In genomic region chr14:73771848-73772705, GRCh38 we compare ENCODE assay signal across 1 cellular context.
TF ChIP-seq lines count a peak whose summit lies in the region.

No MANE protein-coding gene starts in this region.

TF ChIP-seq in HepG2, 621 proteins besides CTCF, POLR2A, EP300 and RAD21 (continued from another document and continues in another):
- TF ChIP-seq PATZ1 (CRISPR knock-in tag; IDR thresholded peaks at IDR 0.05) = peak; percentile 98
- peak; percentile 98 for TF ChIP-seq SALL1 (CRISPR knock-in tag; IDR thresholded peaks at IDR 0.05)
- TF ChIP-seq USF2 (IDR thresholded peaks at IDR 0.05; ENCODE audit: low read depth, low read length) = peak; percentile 89
- TF ChIP-seq USF2 (CRISPR knock-in tag; IDR thresholded peaks at IDR 0.05; ENCODE audit: borderline replicate concordance) = peak; percentile 86; the same call in 1 of the 2 replicates
- TF ChIP-seq ZNF615 (CRISPR knock-in tag; IDR thresholded peaks at IDR 0.05; ENCODE audit: borderline replicate concordance) = no peak
- TF ChIP-seq DRAP1 (CRISPR knock-in tag; IDR thresholded peaks at IDR 0.05) = no peak; the same call in 1 of the 2 replicates
- peak; percentile 73; the same call in 1 of the 2 replicates for TF ChIP-seq KAT7 (CRISPR knock-in tag; IDR thresholded peaks at IDR 0.05; ENCODE audit: borderline replicate concordance)
- no peak for TF ChIP-seq JUNB (CRISPR knock-in tag; IDR thresholded peaks at IDR 0.05; ENCODE audit: borderline replicate concordance)
- TF ChIP-seq ELF1 (CRISPR knock-in tag; IDR thresholded peaks at IDR 0.05) = no peak; the same call in none of the 2 replicates
- TF ChIP-seq AHDC1 (CRISPR knock-in tag; IDR thresholded peaks at IDR 0.05; ENCODE audit: borderline replicate concordance) = 0 out of 2 replicates have a peak, but pooled peaks have one; percentile 38
- TF ChIP-seq MAF1 (CRISPR knock-in tag; IDR thresholded peaks at IDR 0.05; ENCODE audit: borderline replicate concordance) = peak; percentile 69; the same call in 1 of the 2 replicates
- peak; percentile 31; the same call in 1 of the 2 replicates for TF ChIP-seq ZNF136 (CRISPR knock-in tag; IDR thresholded peaks at IDR 0.05; ENCODE audit: low read depth)
- peak; percentile 71 for TF ChIP-seq ZNF614 (CRISPR knock-in tag; IDR thresholded peaks at IDR 0.05; ENCODE audit: borderline replicate concordance)
- no peak for TF ChIP-seq ZNF432 (CRISPR knock-in tag; IDR thresholded peaks at IDR 0.05; ENCODE audit: borderline replicate concordance)
- no peak for TF ChIP-seq PRMT3 (CRISPR knock-in tag; IDR thresholded peaks at IDR 0.05; ENCODE audit: borderline replicate concordance, low read depth)
- TF ChIP-seq MIXL1 (CRISPR knock-in tag; IDR thresholded peaks at IDR 0.05) = peak; percentile 78
- peak; percentile 62; the same call in 1 of the 2 replicates for TF ChIP-seq ZBTB38 (CRISPR knock-in tag; IDR thresholded peaks at IDR 0.05)
- peak; percentile 86 for TF ChIP-seq ZMYM4 (CRISPR knock-in tag; IDR thresholded peaks at IDR 0.05)
- peak; percentile 75 for TF ChIP-seq NR2C2 (CRISPR knock-in tag; IDR thresholded peaks at IDR 0.05; ENCODE audit: borderline replicate concordance)
- peak; percentile 69 for TF ChIP-seq RERE (CRISPR knock-in tag; IDR thresholded peaks at IDR 0.05; ENCODE audit: low read depth)
- TF ChIP-seq KDM6A (CRISPR knock-in tag; IDR thresholded peaks at IDR 0.05; ENCODE audit: low read depth) = peak; percentile 79
- peak; percentile 74; the same call in 1 of the 2 replicates for TF ChIP-seq FOXK1 (CRISPR knock-in tag; IDR thresholded peaks at IDR 0.05; ENCODE audit: borderline replicate concordance, low read depth)
- TF ChIP-seq MTF2 (CRISPR knock-in tag; IDR thresholded peaks at IDR 0.05; ENCODE audit: borderline replicate concordance) = no peak
- TF ChIP-seq KDM1A (CRISPR knock-in tag; IDR thresholded peaks at IDR 0.05) = no peak
- TF ChIP-seq ZBTB46 (CRISPR knock-in tag; IDR thresholded peaks at IDR 0.05; ENCODE audit: borderline replicate concordance) = no peak
- TF ChIP-seq FOXC1 (CRISPR knock-in tag; IDR thresholded peaks at IDR 0.05; ENCODE audit: borderline replicate concordance) = peak; percentile 98
- TF ChIP-seq SAFB2 (CRISPR knock-in tag; IDR thresholded peaks at IDR 0.05; ENCODE audit: borderline replicate concordance, low read depth) = no peak; the same call in 1 of the 2 replicates
- peak; percentile 72; the same call in 1 of the 2 replicates for TF ChIP-seq ZNF691 (CRISPR knock-in tag; IDR thresholded peaks at IDR 0.05; ENCODE audit: borderline replicate concordance, low read depth)
- TF ChIP-seq SIX4 (CRISPR knock-in tag; IDR thresholded peaks at IDR 0.05) = peak; percentile 77; the same call in 1 of the 2 replicates
- TF ChIP-seq ZEB1 (IDR thresholded peaks at IDR 0.05; ENCODE audit: insufficient replicate concordance, low read depth) = peak; percentile 68
- TF ChIP-seq RFX5 (IDR thresholded peaks at IDR 0.05; ENCODE audit: low read depth, low read length) = no peak
- TF ChIP-seq NPAS2 (CRISPR knock-in tag; IDR thresholded peaks at IDR 0.05; ENCODE audit: borderline replicate concordance) = no peak
- peak; percentile 69 for TF ChIP-seq THAP11 (CRISPR knock-in tag; IDR thresholded peaks at IDR 0.05)
- no peak for TF ChIP-seq HNRNPUL1 (IDR thresholded peaks at IDR 0.05; ENCODE audit: low read depth, low read length)
- TF ChIP-seq RNF2 (conservative IDR thresholded peaks at IDR 0.05; ENCODE audit: low read depth) = peak; percentile 62
- TF ChIP-seq HOMEZ (CRISPR knock-in tag; IDR thresholded peaks at IDR 0.05; ENCODE audit: low read depth) = peak; percentile 79; the same call in 1 of the 2 replicates
- no peak for TF ChIP-seq ZNF776 (CRISPR knock-in tag; IDR thresholded peaks at IDR 0.05)
- peak; percentile 96 for TF ChIP-seq RARA (CRISPR knock-in tag; IDR thresholded peaks at IDR 0.05)
- 0 out of 2 replicates have a peak, but pooled peaks have one; percentile 43 for TF ChIP-seq ZNF556 (CRISPR knock-in tag; IDR thresholded peaks at IDR 0.05; ENCODE audit: borderline replicate concordance)
- TF ChIP-seq TEAD2 (CRISPR knock-in tag; IDR thresholded peaks at IDR 0.05) = peak; percentile 44; the same call in 1 of the 2 replicates
- peak; percentile 14; the same call in 1 of the 2 replicates for TF ChIP-seq ZNF234 (CRISPR knock-in tag; conservative IDR thresholded peaks at IDR 0.05)
- TF ChIP-seq HNRNPH1 (optimal IDR thresholded peaks at IDR 0.05; ENCODE audit: low read depth, low read length) = no peak
- TF ChIP-seq ZNF317 (CRISPR knock-in tag; IDR thresholded peaks at IDR 0.05) = peak; percentile 76; the same call in 1 of the 2 replicates
